In the genomic region with DNA sequence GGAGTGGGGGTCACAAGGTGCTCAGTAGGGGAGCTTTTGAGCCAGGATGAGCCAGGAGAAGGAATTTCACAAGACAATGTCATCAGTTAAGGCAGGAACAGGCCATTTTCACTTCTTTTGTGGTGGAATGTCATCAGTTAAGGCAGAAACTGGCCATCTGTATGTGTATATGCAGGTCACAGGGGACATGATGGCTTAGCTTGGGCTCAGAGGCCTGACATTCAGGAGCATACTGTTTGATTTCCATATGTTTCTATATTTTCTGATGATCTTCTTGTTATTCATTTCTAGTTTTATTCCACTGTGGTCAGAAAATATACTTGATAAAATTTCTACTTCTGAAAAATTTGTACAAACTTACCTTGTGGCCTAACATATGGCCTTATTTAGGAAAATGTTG, we compare ENCODE assay signal across 12 cellular contexts. TPM values are rescaled to one million over a fixed set of nuclear protein-coding genes. Genes with fewer than 3 reads are reported as not detected.
"Had no signal": no experiment of that assay in that cellular context is flagged by ENCODE, and none has a peak within 500 bp of the region (broad histone marks: within the 10 kb centered on the region; RNA-seq: fewer than 3 reads in every experiment).

No MANE protein-coding gene starts in this region.

RNA-seq across cellular contexts. Expression of gene OR52A1, which starts 11.3 kb away (rescaled TPM):
- total RNA-seq: activated CD4-positive, alpha-beta memory T cell treated with anti-CD3 and anti-CD28 coated beads, Interleukin-2, amount 10 ng/mL, durations not matched to agents 7 days and 5 days; activated CD4-positive, alpha-beta T cell treated with anti-CD3 and anti-CD28 coated beads for 36 hours; activated CD4-positive, alpha-beta T cell treated with anti-CD3 and anti-CD28 coated beads, Interleukin-2, amount 10 ng/mL, durations not matched to agents 7 days and 5 days; activated CD8-positive, alpha-beta memory T cell treated with anti-CD3 and anti-CD28 coated beads, Interleukin-2, amount 10 ng/mL, durations not matched to agents 7 days and 5 days; activated CD8-positive, alpha-beta T cell treated with anti-CD3 and anti-CD28 coated beads, Interleukin-2, amount 10 ng/mL, durations not matched to agents 7 days and 5 days; activated naive CD8-positive, alpha-beta T cell treated with anti-CD3 and anti-CD28 coated beads, Interleukin-2, amount 10 ng/mL, durations not matched to agents 7 days and 5 days; activated T-helper 2 cell treated with anti-CD3 and anti-CD28 coated beads, Interferon-gamma antibody, Interleukin-2, Interleukin-4, amounts not matched to agents 10 μg/mL and 5 μg/mL and 100 μg/mL, durations not matched to agents 14 hours and 24 hours and 36 hours; ascending aorta; bronchial epithelial cell; cardiac muscle cell; chondrocyte had no signal
- polyA plus RNA-seq: adipose tissue, cardiac muscle cell had no signal

RNA-seq across cellular contexts. Expression of gene OR52A5, which starts 27.7 kb away (rescaled TPM):
- total RNA-seq: activated CD4-positive, alpha-beta memory T cell treated with anti-CD3 and anti-CD28 coated beads, Interleukin-2, amount 10 ng/mL, durations not matched to agents 7 days and 5 days; activated CD4-positive, alpha-beta T cell treated with anti-CD3 and anti-CD28 coated beads for 36 hours; activated CD4-positive, alpha-beta T cell treated with anti-CD3 and anti-CD28 coated beads, Interleukin-2, amount 10 ng/mL, durations not matched to agents 7 days and 5 days; activated CD8-positive, alpha-beta memory T cell treated with anti-CD3 and anti-CD28 coated beads, Interleukin-2, amount 10 ng/mL, durations not matched to agents 7 days and 5 days; activated CD8-positive, alpha-beta T cell treated with anti-CD3 and anti-CD28 coated beads, Interleukin-2, amount 10 ng/mL, durations not matched to agents 7 days and 5 days; activated naive CD8-positive, alpha-beta T cell treated with anti-CD3 and anti-CD28 coated beads, Interleukin-2, amount 10 ng/mL, durations not matched to agents 7 days and 5 days; activated T-helper 2 cell treated with anti-CD3 and anti-CD28 coated beads, Interferon-gamma antibody, Interleukin-2, Interleukin-4, amounts not matched to agents 10 μg/mL and 5 μg/mL and 100 μg/mL, durations not matched to agents 14 hours and 24 hours and 36 hours; ascending aorta; bronchial epithelial cell; cardiac muscle cell; chondrocyte had no signal
- polyA plus RNA-seq: adipose tissue, cardiac muscle cell had no signal

RNA-seq across cellular contexts. Expression of gene OR51V1, which starts 34.6 kb away (rescaled TPM):
- total RNA-seq: activated CD4-positive, alpha-beta memory T cell treated with anti-CD3 and anti-CD28 coated beads, Interleukin-2, amount 10 ng/mL, durations not matched to agents 7 days and 5 days; activated CD4-positive, alpha-beta T cell treated with anti-CD3 and anti-CD28 coated beads for 36 hours; activated CD4-positive, alpha-beta T cell treated with anti-CD3 and anti-CD28 coated beads, Interleukin-2, amount 10 ng/mL, durations not matched to agents 7 days and 5 days; activated CD8-positive, alpha-beta memory T cell treated with anti-CD3 and anti-CD28 coated beads, Interleukin-2, amount 10 ng/mL, durations not matched to agents 7 days and 5 days; activated CD8-positive, alpha-beta T cell treated with anti-CD3 and anti-CD28 coated beads, Interleukin-2, amount 10 ng/mL, durations not matched to agents 7 days and 5 days; activated naive CD8-positive, alpha-beta T cell treated with anti-CD3 and anti-CD28 coated beads, Interleukin-2, amount 10 ng/mL, durations not matched to agents 7 days and 5 days; activated T-helper 2 cell treated with anti-CD3 and anti-CD28 coated beads, Interferon-gamma antibody, Interleukin-2, Interleukin-4, amounts not matched to agents 10 μg/mL and 5 μg/mL and 100 μg/mL, durations not matched to agents 14 hours and 24 hours and 36 hours; ascending aorta; bronchial epithelial cell; cardiac muscle cell; chondrocyte had no signal
- polyA plus RNA-seq: adipose tissue, cardiac muscle cell had no signal
